11 cellular contexts compared by ENCODE assay signal in the genomic region with DNA sequence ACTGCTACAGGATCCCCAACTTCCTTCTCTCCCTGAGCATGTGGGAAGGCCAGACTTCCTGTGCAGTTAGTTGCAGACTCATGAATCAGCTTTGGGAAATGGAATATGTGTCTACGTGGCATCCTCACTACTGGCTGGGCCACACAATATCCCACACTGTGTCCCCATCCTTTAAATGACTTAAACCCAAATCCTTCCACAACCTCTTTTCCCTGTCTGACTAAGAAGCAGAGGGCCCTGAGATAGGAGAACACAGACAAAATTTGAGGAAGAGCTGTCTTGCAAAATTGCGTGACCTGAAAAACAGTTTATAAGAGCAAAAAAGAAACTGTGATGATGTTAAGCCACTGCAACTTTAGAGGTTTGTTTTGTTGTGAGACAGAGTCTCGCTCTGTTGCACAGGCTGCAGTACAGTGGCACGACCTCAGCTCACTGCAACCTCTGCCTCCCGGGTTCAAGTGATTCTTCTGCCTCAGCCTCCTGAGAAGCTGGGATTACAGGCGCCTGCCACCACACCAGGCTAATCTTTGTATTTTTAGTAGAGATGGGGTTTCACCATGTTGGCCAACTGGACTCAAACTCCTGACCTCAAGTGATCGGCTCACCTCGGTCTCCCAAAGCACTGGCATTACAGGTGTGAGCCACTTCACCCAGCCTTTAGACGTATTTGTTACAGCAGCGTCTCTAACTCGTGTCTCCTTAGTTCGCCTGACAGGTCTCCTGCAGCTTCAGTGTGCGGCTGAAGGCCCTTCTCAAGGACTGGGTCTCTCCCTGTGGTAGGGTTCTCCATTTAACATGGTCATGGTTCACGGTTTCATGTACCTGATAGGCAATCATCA. TPM values are rescaled to one million over a fixed set of nuclear protein-coding genes. Genes with fewer than 3 reads are reported as not detected.
DNase-seq lines count a peak whose midpoint lies in the region; ATAC-seq and TF ChIP-seq lines count a peak whose summit lies in the region.
"Had no signal": no experiment of that assay in that cellular context is flagged by ENCODE, and none has a peak within 500 bp of the region (broad histone marks: within the 10 kb centered on the region; RNA-seq: fewer than 3 reads in every experiment).

No MANE protein-coding gene starts in this region.

- intact Hi-C loops in dendritic cell treated with granulocyte-macrophage colony-stimulating factor and Interleukin-4, amounts not matched to agents 40 ng/mL and 50 ng/mL, for 4 days (cut with micrococcal nuclease): loop anchor here (5.0 kb wide), 1 partner anchor 35 kb away; no protein-coding TSS in a partner anchor
- intact Hi-C loops in MCF 10A (cut with micrococcal nuclease): no loop called here

- POLR2A ChIA-PET in MCF 10A (lab: Yijun Ruan, JAX): interaction anchor here (0.6 kb wide), 1 partner anchor 874 kb away, joined by 3 read pairs; no protein-coding TSS in a partner anchor

- H3K4me3 Mint-ChIP-seq in dendritic cell treated with granulocyte-macrophage colony-stimulating factor and Interleukin-4, amounts not matched to agents 40 ng/mL and 50 ng/mL, for 4 days: no peak overlapping the region
- no peak overlapping the region for H3K4me3 Mint-ChIP-seq in MCF 10A (ENCODE audit: unreplicated experiment)
- H3K4me3 Mint-ChIP-seq in endodermal cell: no peak overlapping the region
- H3K4me3 Mint-ChIP-seq: activated naive CD8-positive, alpha-beta T cell treated with anti-CD3 and anti-CD28 coated beads, Interleukin-2, amount 10 ng/mL, durations not matched to agents 7 days and 5 days had no signal

- peak; percentile 84 for ATAC-seq in GM18499 (IDR thresholded peaks at IDR 0.05; ENCODE audit: insufficient read depth, unreplicated experiment)
- ATAC-seq in GM21515 (IDR thresholded peaks at IDR 0.05; ENCODE audit: unreplicated experiment): peak; percentile 83
- ATAC-seq in HG03280 (IDR thresholded peaks at IDR 0.05; ENCODE audit: unreplicated experiment): peak; percentile 59

- no TSS peak for BruUV-seq in MCF 10A (replicated peaks; lab: Mats Ljungman, UMichigan)

- H3K27ac Mint-ChIP-seq in dendritic cell treated with granulocyte-macrophage colony-stimulating factor and Interleukin-4, amounts not matched to agents 40 ng/mL and 50 ng/mL, for 4 days: peak overlapping the region; percentile 57
- H3K27ac Mint-ChIP-seq in MCF 10A (ENCODE audit: low read depth, unreplicated experiment) (no peak overlapping the region), endodermal cell (no peak overlapping the region)
- H3K27ac Mint-ChIP-seq: activated naive CD8-positive, alpha-beta T cell treated with anti-CD3 and anti-CD28 coated beads, Interleukin-2, amount 10 ng/mL, durations not matched to agents 7 days and 5 days had no signal

- CTCF ChIA-PET in MCF 10A (lab: Yijun Ruan, JAX): no interaction called here

- no peaks in the 10 kb centered on the region for H3K36me3 Mint-ChIP-seq in dendritic cell treated with granulocyte-macrophage colony-stimulating factor and Interleukin-4, amounts not matched to agents 40 ng/mL and 50 ng/mL, for 4 days (ENCODE audit: low read depth)
- H3K36me3 Mint-ChIP-seq in MCF 10A (ENCODE audit: insufficient read depth, unreplicated experiment): no peaks in the 10 kb centered on the region
- H3K36me3 Mint-ChIP-seq in endodermal cell (ENCODE audit: low read depth): no peaks in the 10 kb centered on the region

- no peak overlapping the region for H3K9ac ChIP-seq in endodermal cell (ENCODE audit: extremely low read depth, low read length, poor library complexity, severe bottlenecking)

- no peaks in the 10 kb centered on the region for H3K36me3 ChIP-seq in endodermal cell (ENCODE audit: control insufficient read depth, insufficient read depth, low read length)
- H3K36me3 ChIP-seq: esophagus muscularis mucosa had no signal

- H3K27ac ChIP-seq in endodermal cell (ENCODE audit: low read depth, low read length): no peak overlapping the region
- H3K27ac ChIP-seq: esophagus muscularis mucosa had no signal

- no peaks in the 10 kb centered on the region for H3K9me3 ChIP-seq in endodermal cell (ENCODE audit: control insufficient read depth, low read length)
- H3K9me3 ChIP-seq: esophagus muscularis mucosa had no signal

- H3K4me1 Mint-ChIP-seq in dendritic cell treated with granulocyte-macrophage colony-stimulating factor and Interleukin-4, amounts not matched to agents 40 ng/mL and 50 ng/mL, for 4 days (ENCODE audit: low read depth): peaks cover 23% of the 10 kb centered on the region
- H3K4me1 Mint-ChIP-seq in MCF 10A (ENCODE audit: insufficient read depth, unreplicated experiment): peaks cover 6% of the 10 kb centered on the region
- peaks cover 15% of the 10 kb centered on the region for H3K4me1 Mint-ChIP-seq in endodermal cell

- DNase-seq in MCF 10A (ENCODE audit: unreplicated experiment): no peak
- DNase-seq in endodermal cell: no peak
- DNase-seq in GM03348 (ENCODE audit: low spot score): no peak
- DNase-seq in activated CD4-positive, CD25-positive, alpha-beta regulatory T cell (lab: John Stamatoyannopoulos, UW): no peak
- DNase-seq: activated naive CD8-positive, alpha-beta T cell treated with anti-CD3 and anti-CD28 coated beads, Interleukin-2, amount 10 ng/mL, durations not matched to agents 7 days and 5 days had no signal

- H3K4me1 ChIP-seq in endodermal cell (ENCODE audit: control insufficient read depth, insufficient read depth, low read length): peaks cover 12% of the 10 kb centered on the region
- H3K4me1 ChIP-seq: esophagus muscularis mucosa had no signal

- WGBS in endodermal cell (ENCODE audit: insufficient coverage in 1 of 2, insufficient read length in 1 of 2), 2 experiments: 93 to 95% methylated on average over 11 to 14 of the region's 14 CpGs

- no peaks in the 10 kb centered on the region for H3K27me3 ChIP-seq in endodermal cell (ENCODE audit: control insufficient read depth, insufficient read depth, low read length, poor library complexity, severe bottlenecking)
- H3K27me3 ChIP-seq: esophagus muscularis mucosa had no signal

- H3K9me3 Mint-ChIP-seq in dendritic cell treated with granulocyte-macrophage colony-stimulating factor and Interleukin-4, amounts not matched to agents 40 ng/mL and 50 ng/mL, for 4 days: no peaks in the 10 kb centered on the region
- H3K9me3 Mint-ChIP-seq in MCF 10A (ENCODE audit: unreplicated experiment): peaks cover 13% of the 10 kb centered on the region
- peaks cover 2% of the 10 kb centered on the region for H3K9me3 Mint-ChIP-seq in endodermal cell

- H3K27me3 Mint-ChIP-seq in dendritic cell treated with granulocyte-macrophage colony-stimulating factor and Interleukin-4, amounts not matched to agents 40 ng/mL and 50 ng/mL, for 4 days: no peaks in the 10 kb centered on the region
- H3K27me3 Mint-ChIP-seq in MCF 10A (ENCODE audit: insufficient read depth, unreplicated experiment) (no peaks in the 10 kb centered on the region), endodermal cell (ENCODE audit: insufficient read depth) (peaks cover 3% of the 10 kb centered on the region)
- H3K27me3 Mint-ChIP-seq: activated naive CD8-positive, alpha-beta T cell treated with anti-CD3 and anti-CD28 coated beads, Interleukin-2, amount 10 ng/mL, durations not matched to agents 7 days and 5 days had no signal

- no peak for TF ChIP-seq CTCF in MCF 10A (IDR thresholded peaks at IDR 0.05; ENCODE audit: unreplicated experiment)
- TF ChIP-seq CTCF in endodermal cell (conservative IDR thresholded peaks at IDR 0.05): no peak

- no peak overlapping the region for H3K4me3 ChIP-seq in endodermal cell (ENCODE audit: low read length)
- H3K4me3 ChIP-seq: esophagus muscularis mucosa, lung had no signal

RNA-seq across cellular contexts. Expression of gene SFMBT2, which starts 46.9 kb away (rescaled TPM):
- total RNA-seq in MCF 10A (2022) (5.8 and 7.4 TPM in 2 replicates), endodermal cell (1 to 10 TPM; 3.9 to 5.3 TPM)
- 3.0 TPM for polyA plus RNA-seq in endodermal cell (2013, experiment 1 of 2)
- polyA plus RNA-seq in endodermal cell (2013, experiment 2 of 2): 2.6 TPM
